In the genomic region with DNA sequence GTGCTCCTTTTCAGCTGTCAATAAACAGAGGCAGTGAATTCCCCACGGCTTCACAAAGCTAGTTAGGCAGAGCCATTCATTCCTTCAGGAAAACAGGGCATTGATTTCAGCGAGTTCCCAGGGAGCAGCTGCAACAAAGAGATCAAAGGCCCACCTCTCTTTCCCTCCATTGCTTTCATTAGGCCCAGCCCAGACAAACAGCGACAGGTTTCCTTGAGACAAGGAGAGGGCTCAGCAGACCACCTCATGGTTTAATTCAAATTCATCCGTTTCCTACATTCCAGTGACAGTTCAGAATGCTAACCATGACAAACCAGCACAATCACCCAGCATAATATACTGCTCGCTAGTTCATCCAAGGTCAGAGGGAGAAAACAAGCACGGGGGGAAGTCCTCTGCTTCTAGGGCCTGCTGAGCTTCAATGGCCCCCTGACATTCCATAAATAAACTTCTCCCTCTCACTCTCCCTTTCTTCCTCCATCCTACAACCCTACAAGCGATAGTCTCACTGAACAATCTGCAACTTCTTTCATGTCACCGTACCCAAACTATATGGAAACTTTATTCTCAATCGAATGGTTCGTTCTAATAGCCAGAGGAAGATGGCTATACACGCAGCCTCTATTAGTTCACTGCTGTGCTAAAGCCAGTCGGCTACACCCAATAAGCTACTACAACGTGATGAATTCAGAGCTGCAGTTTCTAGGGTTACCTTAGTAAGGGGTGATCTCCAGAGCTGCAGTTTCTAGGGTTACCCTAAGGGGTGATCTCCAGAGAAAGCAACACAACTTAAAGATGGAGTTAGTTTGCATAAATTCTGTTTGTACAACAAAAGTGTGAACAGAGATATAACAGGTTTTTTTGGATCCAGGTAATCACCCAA, we compare ENCODE assay signal across 1 cellular context.
TF ChIP-seq lines count a peak whose summit lies in the region.

No MANE protein-coding gene starts in this region.

TF ChIP-seq in GM23338, 12 proteins besides CTCF, POLR2A, EP300 and RAD21 (continued from another document):
- TF ChIP-seq, protein P1, sequence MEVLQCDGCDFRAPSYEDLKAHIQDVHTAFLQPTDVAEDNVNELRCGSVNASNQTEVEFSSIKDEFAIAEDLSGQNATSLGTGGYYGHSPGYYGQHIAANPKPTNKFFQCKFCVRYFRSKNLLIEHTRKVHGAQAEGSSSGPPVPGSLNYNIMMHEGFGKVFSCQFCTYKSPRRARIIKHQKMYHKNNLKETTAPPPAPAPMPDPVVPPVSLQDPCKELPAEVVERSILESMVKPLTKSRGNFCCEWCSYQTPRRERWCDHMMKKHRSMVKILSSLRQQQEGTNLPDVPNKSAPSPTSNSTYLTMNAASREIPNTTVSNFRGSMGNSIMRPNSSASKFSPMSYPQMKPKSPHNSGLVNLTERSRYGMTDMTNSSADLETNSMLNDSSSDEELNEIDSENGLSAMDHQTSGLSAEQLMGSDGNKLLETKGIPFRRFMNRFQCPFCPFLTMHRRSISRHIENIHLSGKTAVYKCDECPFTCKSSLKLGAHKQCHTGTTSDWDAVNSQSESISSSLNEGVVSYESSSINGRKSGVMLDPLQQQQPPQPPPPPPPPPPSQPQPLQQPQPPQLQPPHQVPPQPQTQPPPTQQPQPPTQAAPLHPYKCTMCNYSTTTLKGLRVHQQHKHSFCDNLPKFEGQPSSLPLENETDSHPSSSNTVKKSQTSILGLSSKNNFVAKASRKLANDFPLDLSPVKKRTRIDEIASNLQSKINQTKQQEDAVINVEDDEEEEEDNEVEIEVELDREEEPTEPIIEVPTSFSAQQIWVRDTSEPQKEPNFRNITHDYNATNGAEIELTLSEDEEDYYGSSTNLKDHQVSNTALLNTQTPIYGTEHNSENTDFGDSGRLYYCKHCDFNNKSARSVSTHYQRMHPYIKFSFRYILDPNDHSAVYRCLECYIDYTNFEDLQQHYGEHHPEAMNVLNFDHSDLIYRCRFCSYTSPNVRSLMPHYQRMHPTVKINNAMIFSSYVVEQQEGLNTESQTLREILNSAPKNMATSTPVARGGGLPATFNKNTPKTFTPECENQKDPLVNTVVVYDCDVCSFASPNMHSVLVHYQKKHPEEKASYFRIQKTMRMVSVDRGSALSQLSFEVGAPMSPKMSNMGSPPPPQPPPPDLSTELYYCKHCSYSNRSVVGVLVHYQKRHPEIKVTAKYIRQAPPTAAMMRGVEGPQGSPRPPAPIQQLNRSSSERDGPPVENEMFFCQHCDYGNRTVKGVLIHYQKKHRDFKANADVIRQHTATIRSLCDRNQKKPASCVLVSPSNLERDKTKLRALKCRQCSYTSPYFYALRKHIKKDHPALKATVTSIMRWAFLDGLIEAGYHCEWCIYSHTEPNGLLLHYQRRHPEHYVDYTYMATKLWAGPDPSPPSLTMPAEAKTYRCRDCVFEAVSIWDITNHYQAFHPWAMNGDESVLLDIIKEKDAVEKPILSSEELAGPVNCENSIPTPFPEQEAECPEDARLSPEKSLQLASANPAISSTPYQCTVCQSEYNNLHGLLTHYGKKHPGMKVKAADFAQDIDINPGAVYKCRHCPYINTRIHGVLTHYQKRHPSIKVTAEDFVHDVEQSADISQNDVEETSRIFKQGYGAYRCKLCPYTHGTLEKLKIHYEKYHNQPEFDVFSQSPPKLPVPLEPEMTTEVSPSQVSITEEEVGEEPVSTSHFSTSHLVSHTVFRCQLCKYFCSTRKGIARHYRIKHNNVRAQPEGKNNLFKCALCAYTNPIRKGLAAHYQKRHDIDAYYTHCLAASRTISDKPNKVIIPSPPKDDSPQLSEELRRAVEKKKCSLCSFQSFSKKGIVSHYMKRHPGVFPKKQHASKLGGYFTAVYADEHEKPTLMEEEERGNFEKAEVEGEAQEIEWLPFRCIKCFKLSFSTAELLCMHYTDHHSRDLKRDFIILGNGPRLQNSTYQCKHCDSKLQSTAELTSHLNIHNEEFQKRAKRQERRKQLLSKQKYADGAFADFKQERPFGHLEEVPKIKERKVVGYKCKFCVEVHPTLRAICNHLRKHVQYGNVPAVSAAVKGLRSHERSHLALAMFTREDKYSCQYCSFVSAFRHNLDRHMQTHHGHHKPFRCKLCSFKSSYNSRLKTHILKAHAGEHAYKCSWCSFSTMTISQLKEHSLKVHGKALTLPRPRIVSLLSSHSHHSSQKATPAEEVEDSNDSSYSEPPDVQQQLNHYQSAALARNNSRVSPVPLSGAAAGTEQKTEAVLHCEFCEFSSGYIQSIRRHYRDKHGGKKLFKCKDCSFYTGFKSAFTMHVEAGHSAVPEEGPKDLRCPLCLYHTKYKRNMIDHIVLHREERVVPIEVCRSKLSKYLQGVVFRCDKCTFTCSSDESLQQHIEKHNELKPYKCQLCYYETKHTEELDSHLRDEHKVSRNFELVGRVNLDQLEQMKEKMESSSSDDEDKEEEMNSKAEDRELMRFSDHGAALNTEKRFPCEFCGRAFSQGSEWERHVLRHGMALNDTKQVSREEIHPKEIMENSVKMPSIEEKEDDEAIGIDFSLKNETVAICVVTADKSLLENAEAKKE (CRISPR knock-in tag; IDR thresholded peaks at IDR 0.05), result peak; percentile 62
- TF ChIP-seq NANOG (IDR thresholded peaks at IDR 0.05; ENCODE audit: borderline replicate concordance) (peak; percentile 72; the same call in 1 of the 2 replicates), CREB1 (CRISPR knock-in tag; IDR thresholded peaks at IDR 0.05; ENCODE audit: low read depth) (no peak), EZH2phosphoT487 (IDR thresholded peaks at IDR 0.05; ENCODE audit: unreplicated experiment) (no peak), POLR2AphosphoS5 (IDR thresholded peaks at IDR 0.05; ENCODE audit: low read depth) (no peak), ZNF114 (CRISPR knock-in tag; IDR thresholded peaks at IDR 0.05) (no peak), JUNB (IDR thresholded peaks at IDR 0.05; ENCODE audit: unreplicated experiment) (no peak)
- TF ChIP-seq, protein P2, sequence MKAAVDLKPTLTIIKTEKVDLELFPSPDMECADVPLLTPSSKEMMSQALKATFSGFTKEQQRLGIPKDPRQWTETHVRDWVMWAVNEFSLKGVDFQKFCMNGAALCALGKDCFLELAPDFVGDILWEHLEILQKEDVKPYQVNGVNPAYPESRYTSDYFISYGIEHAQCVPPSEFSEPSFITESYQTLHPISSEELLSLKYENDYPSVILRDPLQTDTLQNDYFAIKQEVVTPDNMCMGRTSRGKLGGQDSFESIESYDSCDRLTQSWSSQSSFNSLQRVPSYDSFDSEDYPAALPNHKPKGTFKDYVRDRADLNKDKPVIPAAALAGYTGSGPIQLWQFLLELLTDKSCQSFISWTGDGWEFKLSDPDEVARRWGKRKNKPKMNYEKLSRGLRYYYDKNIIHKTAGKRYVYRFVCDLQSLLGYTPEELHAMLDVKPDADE (IDR thresholded peaks at IDR 0.05), result no peak
TF ChIP-seq in GM23338: peak in this region for 2.
